ENCODE assay signal across 8 cellular contexts in the genomic region with DNA sequence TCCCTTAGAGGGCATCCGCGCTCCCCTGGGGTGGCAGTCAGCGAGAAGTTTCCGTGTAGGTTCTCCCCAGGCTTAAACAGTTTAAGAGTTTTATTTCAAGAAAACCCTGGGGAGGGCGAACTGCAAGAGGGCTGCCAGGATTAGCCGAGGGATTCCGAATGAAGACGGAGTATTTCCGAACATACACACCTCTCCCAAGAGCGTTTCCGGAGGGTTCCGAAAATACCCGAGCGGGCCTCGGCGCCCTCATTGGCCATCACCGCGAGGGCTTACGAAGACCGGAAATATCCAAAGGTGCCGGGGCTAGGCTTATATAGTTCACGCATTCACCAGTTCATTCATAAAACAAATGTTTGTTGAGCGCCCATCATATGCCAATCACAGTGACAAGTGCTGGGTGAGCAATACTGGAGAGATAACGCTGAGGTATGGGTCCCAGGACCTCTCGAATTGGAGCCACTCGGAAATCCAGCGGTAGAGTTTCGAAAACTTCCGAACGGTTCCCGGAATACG. TPM values are rescaled to one million over a fixed set of nuclear protein-coding genes. Genes with fewer than 3 reads are reported as not detected.
A peak's percentile ranks its signal among the peaks of the same experiment; 100 is the strongest.
DNase-seq lines count a peak whose midpoint lies in the region; ATAC-seq lines count a peak whose summit lies in the region.

No MANE protein-coding gene starts in this region.

- no peaks in the 10 kb centered on the region for H3K27me3 Mint-ChIP-seq in CD4-positive, CD25-positive, alpha-beta regulatory T cell
- no peaks in the 10 kb centered on the region for H3K27me3 Mint-ChIP-seq in effector memory CD8-positive, alpha-beta T cell
- H3K27me3 Mint-ChIP-seq in memory B cell, result no peaks in the 10 kb centered on the region

- peaks cover 26% of the 10 kb centered on the region for H3K36me3 ChIP-seq in CD4-positive, CD25-positive, alpha-beta regulatory T cell (ENCODE audit: control insufficient read depth, insufficient read depth, low read length)

- peak overlapping the region; percentile 94 for H3K4me3 ChIP-seq in CD4-positive, CD25-positive, alpha-beta regulatory T cell (ENCODE audit: low read depth, low read length)

- DNase-seq in CD4-positive, CD25-positive, alpha-beta regulatory T cell, result peak; percentile 95 to 97 (median 96)
- DNase-seq in HS-5 (ENCODE audit: low read depth) (peak; percentile 94), NK-92 (lab: John Stamatoyannopoulos, UW; ENCODE audit: unreplicated experiment) (peak; percentile 65), memory B cell (ENCODE audit: low spot score in 2 of 2) (peak; percentile 87 to 89)
- DNase-seq in activated CD8-positive, alpha-beta memory T cell treated with anti-CD3 and anti-CD28 coated beads for 4 hours (ENCODE audit: low read depth in 2 of 2), result peak; percentile 84 to 87
- DNase-seq in effector memory CD8-positive, alpha-beta T cell, result peak; percentile 94 to 97 (median 96)
- DNase-seq in stimulated activated CD4-positive, alpha-beta T cell treated with anti-CD3 and anti-CD28 coated beads, TNF-alpha, amount 100 ng/mL, for 48 hours (ENCODE audit: low read depth in 3 of 3), result peak; percentile 90 to 98 (median 91)

- peak overlapping the region; percentile 94 for H3K27ac ChIP-seq in CD4-positive, CD25-positive, alpha-beta regulatory T cell (ENCODE audit: insufficient read depth, low read length, poor library complexity, severe bottlenecking)

- H3K4me1 ChIP-seq in CD4-positive, CD25-positive, alpha-beta regulatory T cell (ENCODE audit: control insufficient read depth, insufficient read depth, low read length, poor library complexity, severe bottlenecking), result peaks cover 61% of the 10 kb centered on the region

- peaks cover 0 to 2% (median 0%) of the 10 kb centered on the region in 7 donors for H3K9me3 Mint-ChIP-seq in CD4-positive, CD25-positive, alpha-beta regulatory T cell
- no peaks in the 10 kb centered on the region for H3K9me3 Mint-ChIP-seq in effector memory CD8-positive, alpha-beta T cell
- no peaks in the 10 kb centered on the region for H3K9me3 Mint-ChIP-seq in memory B cell

- peak; percentile 85 to 86 for ATAC-seq in CD4-positive, CD25-positive, alpha-beta regulatory T cell (ENCODE audit: low read depth in 2 of 2)
- peak; percentile 43 for ATAC-seq in GM21360 (IDR thresholded peaks at IDR 0.05; ENCODE audit: unreplicated experiment)
- peak; percentile 75 for ATAC-seq in effector memory CD8-positive, alpha-beta T cell (replicated peaks)
- peak; percentile 66 for ATAC-seq in memory B cell (ENCODE audit: low read depth)

- H3K9me3 ChIP-seq in CD4-positive, CD25-positive, alpha-beta regulatory T cell (ENCODE audit: control insufficient read depth in 2 of 2, low read length in 2 of 2), result no peaks in the 10 kb centered on the region

- H3K27ac Mint-ChIP-seq in CD4-positive, CD25-positive, alpha-beta regulatory T cell, result peak overlapping the region; percentile 95 to 100 (median 99)
- H3K27ac Mint-ChIP-seq in effector memory CD8-positive, alpha-beta T cell, result peak overlapping the region; percentile 96 to 99
- H3K27ac Mint-ChIP-seq in memory B cell, result peak overlapping the region; percentile 98

- H3K4me3 Mint-ChIP-seq in CD4-positive, CD25-positive, alpha-beta regulatory T cell, result peak overlapping the region; percentile 97 to 100 (median 100)
- peak overlapping the region; percentile 94 to 97 for H3K4me3 Mint-ChIP-seq in effector memory CD8-positive, alpha-beta T cell
- H3K4me3 Mint-ChIP-seq in memory B cell, result peak overlapping the region; percentile 100

- H3K4me1 Mint-ChIP-seq in CD4-positive, CD25-positive, alpha-beta regulatory T cell, result peaks cover 5 to 75% (median 33%) of the 10 kb centered on the region in 4 donors
- peaks cover 61 to 69% of the 10 kb centered on the region in 2 donors for H3K4me1 Mint-ChIP-seq in effector memory CD8-positive, alpha-beta T cell (ENCODE audit: low read depth in 2 of 2)
- peaks cover 48% of the 10 kb centered on the region for H3K4me1 Mint-ChIP-seq in memory B cell

- peaks cover 24% of the 10 kb centered on the region for H3K36me3 Mint-ChIP-seq in CD4-positive, CD25-positive, alpha-beta regulatory T cell
- peaks cover 55% of the 10 kb centered on the region for H3K36me3 Mint-ChIP-seq in effector memory CD8-positive, alpha-beta T cell (ENCODE audit: insufficient read depth)
- H3K36me3 Mint-ChIP-seq in memory B cell, result peaks cover 13% of the 10 kb centered on the region

- H3K27me3 ChIP-seq in CD4-positive, CD25-positive, alpha-beta regulatory T cell (ENCODE audit: control insufficient read depth, insufficient read depth, low read length), result no peaks in the 10 kb centered on the region

RNA-seq across cellular contexts. Expression of gene RPL28, which starts 0.4 kb away (rescaled TPM):
- 2,934 TPM for total RNA-seq in CD4-positive, CD25-positive, alpha-beta regulatory T cell
- polyA plus RNA-seq in CD4-positive, CD25-positive, alpha-beta regulatory T cell, result 100 to 1,000 TPM; 527 to 727 (median 674) TPM

RNA-seq across cellular contexts. Expression of gene TMEM238, which starts 1.2 kb away (rescaled TPM):
- 15.9 TPM for total RNA-seq in CD4-positive, CD25-positive, alpha-beta regulatory T cell
- polyA plus RNA-seq in CD4-positive, CD25-positive, alpha-beta regulatory T cell, result 1 to 10 TPM in 2 of 4 donors, under 1 TPM in 2; 0.42 to 1.3 (median 0.79) TPM

RNA-seq across cellular contexts. Expression of gene TMEM190, which starts 8.7 kb away (rescaled TPM):
- total RNA-seq in CD4-positive, CD25-positive, alpha-beta regulatory T cell, result not detected
- not detected for polyA plus RNA-seq in CD4-positive, CD25-positive, alpha-beta regulatory T cell

RNA-seq across cellular contexts. Expression of gene IL11, which starts 15.0 kb away (rescaled TPM):
- total RNA-seq in CD4-positive, CD25-positive, alpha-beta regulatory T cell, result not detected
- not detected for polyA plus RNA-seq in CD4-positive, CD25-positive, alpha-beta regulatory T cell

RNA-seq across cellular contexts. Expression of gene GARIN5B, which starts 22.2 kb away (rescaled TPM):
- total RNA-seq in CD4-positive, CD25-positive, alpha-beta regulatory T cell, result not detected
- polyA plus RNA-seq in CD4-positive, CD25-positive, alpha-beta regulatory T cell, result not detected

Comparison
In these comparisons a context has a peak if more than half of its experiments do, and no peak if none do; other contexts are left out.
1. Peak in every context shown above with its lines: DNase-seq, ATAC-seq, H3K4me3 ChIP-seq and H3K27ac ChIP-seq.